ENCODE assay signal across 13 cellular contexts in the genomic region with DNA sequence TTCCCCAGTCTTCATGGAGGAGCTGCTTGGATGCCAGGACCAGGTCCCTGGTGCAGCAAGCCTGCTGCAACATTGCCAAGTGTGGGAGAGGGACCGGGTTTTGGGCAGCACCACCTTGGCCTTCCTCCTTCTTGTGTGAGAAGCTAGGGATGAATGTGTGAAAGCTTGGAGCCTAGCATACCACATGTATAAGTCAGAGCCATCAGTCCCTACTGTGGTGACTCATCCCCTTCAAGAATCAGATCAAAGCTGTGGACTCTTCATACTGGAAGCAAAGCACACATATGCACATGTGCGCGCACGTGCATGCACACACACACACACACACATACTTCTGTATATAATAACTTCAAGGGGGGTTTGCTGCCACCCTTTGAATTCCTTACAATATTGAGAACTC.
DNase-seq lines count a peak whose midpoint lies in the region; ATAC-seq, FAIRE-seq and TF ChIP-seq lines count a peak whose summit lies in the region.
"Had no signal": no experiment of that assay in that cellular context is flagged by ENCODE, and none has a peak within 500 bp of the region (broad histone marks: within the 10 kb centered on the region; RNA-seq: fewer than 3 reads in every experiment).

No MANE protein-coding gene starts in this region.

- H3K4me1 Mint-ChIP-seq in immature natural killer cell = no peaks in the 10 kb centered on the region
- H3K4me1 Mint-ChIP-seq: CD8-positive, alpha-beta memory T cell had no signal

- no peaks in the 10 kb centered on the region for H4K20me1 ChIP-seq in HepG2 (ENCODE audit: insufficient read depth, low read length)

- CTCF ChIA-PET in HepG2 (lab: Yijun Ruan, JAX; ENCODE audit: low intra/inter-chr PET ratio, low total read pairs) = no interaction called here

- H3K27me3 ChIP-seq in bronchial epithelial cell (ENCODE audit: control insufficient read depth, insufficient read depth, low read length) = no peaks in the 10 kb centered on the region
- no peaks in the 10 kb centered on the region for H3K27me3 ChIP-seq in HepG2 (ENCODE audit: control insufficient read depth in 1 of 2, insufficient read depth in 2 of 2, low read length in 2 of 2)

- H3K4me1 ChIP-seq in HepG2 (ENCODE audit: insufficient read depth, low read length) = peaks cover 52% of the 10 kb centered on the region

- no peak overlapping the region for H3K9ac ChIP-seq in HepG2 (ENCODE audit: insufficient read depth, low read depth, low read length)

- in situ Hi-C loops in HepG2 (cut with HindIII; ENCODE audit: extremely low pct_ligation_motif_present, low pct_unique_long_range_greater_than_20kb) = no loop called here

- TF ChIP-seq CTCF in AG09319 (IDR thresholded peaks at IDR 0.05; ENCODE audit: low read depth, low read length) = no peak
- no peak for TF ChIP-seq CTCF in bronchial epithelial cell (IDR thresholded peaks at IDR 0.05; ENCODE audit: insufficient read depth, low read length, severe bottlenecking)
- TF ChIP-seq CTCF in HepG2 (CRISPR knock-in tag; IDR thresholded peaks at IDR 0.05) = no peak
- TF ChIP-seq CTCF in D721Med (IDR thresholded peaks at IDR 0.05; ENCODE audit: insufficient read depth, missing control alignments) = no peak

- no peak overlapping the region for H3K27ac Mint-ChIP-seq in immature natural killer cell
- H3K27ac Mint-ChIP-seq: CD8-positive, alpha-beta memory T cell had no signal

- no peaks in the 10 kb centered on the region for H3K79me2 ChIP-seq in HepG2 (ENCODE audit: insufficient read depth, low read length)

- BruUV-seq in HepG2 (replicated peaks; lab: Mats Ljungman, UMichigan) = no TSS peak

- H3K9me3 Mint-ChIP-seq in immature natural killer cell = peaks cover 0 to 2% (median 0%) of the 10 kb centered on the region in 6 donors
- H3K9me3 Mint-ChIP-seq: CD8-positive, alpha-beta memory T cell had no signal

- TF ChIP-seq POLR2A in HepG2 (IDR thresholded peaks at IDR 0.05; ENCODE audit: insufficient read depth in 1 of 2, low read depth in 2 of 2, low read length in 2 of 2) = no peak

- no peaks in the 10 kb centered on the region for H3K36me3 Mint-ChIP-seq in immature natural killer cell
- H3K36me3 Mint-ChIP-seq: brain; CD8-positive, alpha-beta memory T cell had no signal

- peak; percentile 49 for DNase-seq in AG09319 (ENCODE audit: extremely low read depth, low read depth)
- peak; percentile 56 for DNase-seq in LHCN-M2 (ENCODE audit: low read depth)
- peak; percentile 81 for DNase-seq in bronchial epithelial cell (ENCODE audit: low read depth)
- DNase-seq in HepG2 (ENCODE audit: low spot score) = peak; percentile 54
- no peak for DNase-seq in D721Med (ENCODE audit: insufficient read length, low spot score)
- no peak for DNase-seq in immature natural killer cell
- no peak for DNase-seq in C1 segment of cervical spinal cord (lab: John Stamatoyannopoulos, UW)
- DNase-seq: activated CD8-positive, alpha-beta memory T cell treated with anti-CD3 and anti-CD28 coated beads, Interleukin-2, amount 50 U/mL, for 4 hours; CD8-positive, alpha-beta memory T cell; substantia nigra had no signal

- H3K9me3 ChIP-seq in HepG2 (ENCODE audit: low read length) = no peaks in the 10 kb centered on the region

- no peak overlapping the region for H3K4me3 Mint-ChIP-seq in immature natural killer cell
- H3K4me3 Mint-ChIP-seq: brain; CD8-positive, alpha-beta memory T cell had no signal

- no peak overlapping the region for H2AFZ ChIP-seq in HepG2 (ENCODE audit: low read length)

- peak; percentile 79 for FAIRE-seq in bronchial epithelial cell (lab: Jason Lieb, UNC)
- no peak for FAIRE-seq in HepG2 (lab: Jason Lieb, UNC)
- FAIRE-seq in D721Med (lab: Jason Lieb, UNC) = no peak
- FAIRE-seq: GM12891 had no signal

- intact Hi-C loops in HepG2 (cut with micrococcal nuclease; ENCODE audit: unreplicated experiment) = no loop called here

- 0 out of 4 replicates have a peak, but pooled peaks of 1 of the 2 experiments have one; percentile 22 for TF ChIP-seq EP300 in HepG2 (IDR thresholded peaks at IDR 0.05; ENCODE audit: low read depth in 2 of 2, low read length in 2 of 2)
- TF ChIP-seq EP300 in HepG2 (CRISPR knock-in tag; IDR thresholded peaks at IDR 0.05; ENCODE audit: borderline replicate concordance) = no peak

- H3K27ac ChIP-seq in HepG2 (ENCODE audit: extremely low read length, insufficient read depth, low read length) = no peak overlapping the region

- ATAC-seq in HepG2 (peak; percentile 37; the same call in 1 of the 3 replicates), GM18517 (IDR thresholded peaks at IDR 0.05; ENCODE audit: unreplicated experiment) (no peak)

- no peak overlapping the region for H3K4me2 ChIP-seq in HepG2 (ENCODE audit: low read depth, low read length)

- WGBS in HepG2 (ENCODE audit: low lambda C conversion rate) = 90% methylated on average over 4 of the region's 4 CpGs

- peaks cover 0 to 5% (median 0%) of the 10 kb centered on the region in 3 donors for H3K27me3 Mint-ChIP-seq in immature natural killer cell (ENCODE audit: low read depth in 3 of 3)
- H3K27me3 Mint-ChIP-seq: brain; CD8-positive, alpha-beta memory T cell had no signal

- H3K4me3 ChIP-seq in bronchial epithelial cell (ENCODE audit: low read depth, low read length) (no peak overlapping the region), HepG2 (replicated peaks in 1 of 3; ENCODE audit: insufficient read depth in 1 of 3, low read depth in 2 of 3, low read length in 3 of 3) (no peak overlapping the region)

- POLR2A ChIA-PET in HepG2 (lab: Yijun Ruan, JAX) = interaction anchor here (1.1 to 1.2 kb wide), 2 partner anchors 190 to 557 kb away, joined by 3 read pairs; a partner anchor contains a TSS

- TF ChIP-seq RAD21 in HepG2 (CRISPR knock-in tag; IDR thresholded peaks at IDR 0.05) = no peak

- H3K36me3 ChIP-seq in bronchial epithelial cell (ENCODE audit: control insufficient read depth, insufficient read depth, low read length) = no peaks in the 10 kb centered on the region
- H3K36me3 ChIP-seq in HepG2 (replicated peaks in 1 of 2; ENCODE audit: control insufficient read depth in 1 of 2, insufficient read depth in 2 of 2, low read length in 2 of 2) = no peaks in the 10 kb centered on the region

TF ChIP-seq in HepG2, 621 proteins besides CTCF, POLR2A, EP300 and RAD21 (continues in another document):
- TF ChIP-seq TBL1XR1 (IDR thresholded peaks at IDR 0.05; ENCODE audit: borderline replicate concordance, low read length, partially characterized antibody) (no peak), ARNTL (CRISPR knock-in tag; IDR thresholded peaks at IDR 0.05) (no peak), FOSL2 (CRISPR knock-in tag; IDR thresholded peaks at IDR 0.05) (peak; percentile 82), ZNF20 (CRISPR knock-in tag; IDR thresholded peaks at IDR 0.05) (no peak), POLR2AphosphoS5 (IDR thresholded peaks at IDR 0.05; ENCODE audit: low read depth, low read length) (no peak), FOSL1 (CRISPR knock-in tag; IDR thresholded peaks at IDR 0.05; ENCODE audit: borderline replicate concordance) (peak; percentile 35; the same call in 1 of the 2 replicates), ZC3H13 (CRISPR knock-in tag; IDR thresholded peaks at IDR 0.05) (no peak), BRD4 (CRISPR knock-in tag; IDR thresholded peaks at IDR 0.05) (no peak), ZNF234 (CRISPR knock-in tag; conservative IDR thresholded peaks at IDR 0.05) (no peak), TCF7 (IDR thresholded peaks at IDR 0.05; ENCODE audit: low read depth) (peak; percentile 39; the same call in 1 of the 2 replicates), NR2F1 (CRISPR knock-in tag; IDR thresholded peaks at IDR 0.05) (no peak), FOXP1 (IDR thresholded peaks at IDR 0.05) (no peak), FOXP1 (CRISPR knock-in tag; IDR thresholded peaks at IDR 0.05) (no peak)
- TF ChIP-seq, protein P1, sequence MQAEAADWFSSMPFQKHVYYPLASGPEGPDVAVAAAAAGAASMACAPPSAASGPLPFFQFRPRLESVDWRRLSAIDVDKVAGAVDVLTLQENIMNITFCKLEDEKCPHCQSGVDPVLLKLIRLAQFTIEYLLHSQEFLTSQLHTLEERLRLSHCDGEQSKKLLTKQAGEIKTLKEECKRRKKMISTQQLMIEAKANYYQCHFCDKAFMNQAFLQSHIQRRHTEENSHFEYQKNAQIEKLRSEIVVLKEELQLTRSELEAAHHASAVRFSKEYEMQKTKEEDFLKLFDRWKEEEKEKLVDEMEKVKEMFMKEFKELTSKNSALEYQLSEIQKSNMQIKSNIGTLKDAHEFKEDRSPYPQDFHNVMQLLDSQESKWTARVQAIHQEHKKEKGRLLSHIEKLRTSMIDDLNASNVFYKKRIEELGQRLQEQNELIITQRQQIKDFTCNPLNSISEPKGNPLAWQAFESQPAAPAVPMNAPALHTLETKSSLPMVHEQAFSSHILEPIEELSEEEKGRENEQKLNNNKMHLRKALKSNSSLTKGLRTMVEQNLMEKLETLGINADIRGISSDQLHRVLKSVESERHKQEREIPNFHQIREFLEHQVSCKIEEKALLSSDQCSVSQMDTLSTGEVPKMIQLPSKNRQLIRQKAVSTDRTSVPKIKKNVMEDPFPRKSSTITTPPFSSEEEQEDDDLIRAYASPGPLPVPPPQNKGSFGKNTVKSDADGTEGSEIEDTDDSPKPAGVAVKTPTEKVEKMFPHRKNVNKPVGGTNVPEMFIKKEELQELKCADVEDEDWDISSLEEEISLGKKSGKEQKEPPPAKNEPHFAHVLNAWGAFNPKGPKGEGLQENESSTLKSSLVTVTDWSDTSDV (CRISPR knock-in tag; IDR thresholded peaks at IDR 0.05) = no peak
- TF ChIP-seq, protein P2, sequence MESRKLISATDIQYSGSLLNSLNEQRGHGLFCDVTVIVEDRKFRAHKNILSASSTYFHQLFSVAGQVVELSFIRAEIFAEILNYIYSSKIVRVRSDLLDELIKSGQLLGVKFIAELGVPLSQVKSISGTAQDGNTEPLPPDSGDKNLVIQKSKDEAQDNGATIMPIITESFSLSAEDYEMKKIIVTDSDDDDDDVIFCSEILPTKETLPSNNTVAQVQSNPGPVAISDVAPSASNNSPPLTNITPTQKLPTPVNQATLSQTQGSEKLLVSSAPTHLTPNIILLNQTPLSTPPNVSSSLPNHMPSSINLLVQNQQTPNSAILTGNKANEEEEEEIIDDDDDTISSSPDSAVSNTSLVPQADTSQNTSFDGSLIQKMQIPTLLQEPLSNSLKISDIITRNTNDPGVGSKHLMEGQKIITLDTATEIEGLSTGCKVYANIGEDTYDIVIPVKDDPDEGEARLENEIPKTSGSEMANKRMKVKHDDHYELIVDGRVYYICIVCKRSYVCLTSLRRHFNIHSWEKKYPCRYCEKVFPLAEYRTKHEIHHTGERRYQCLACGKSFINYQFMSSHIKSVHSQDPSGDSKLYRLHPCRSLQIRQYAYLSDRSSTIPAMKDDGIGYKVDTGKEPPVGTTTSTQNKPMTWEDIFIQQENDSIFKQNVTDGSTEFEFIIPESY (CRISPR knock-in tag; IDR thresholded peaks at IDR 0.05) = peak; percentile 39; the same call in 1 of the 2 replicates
- TF ChIP-seq, protein P3, sequence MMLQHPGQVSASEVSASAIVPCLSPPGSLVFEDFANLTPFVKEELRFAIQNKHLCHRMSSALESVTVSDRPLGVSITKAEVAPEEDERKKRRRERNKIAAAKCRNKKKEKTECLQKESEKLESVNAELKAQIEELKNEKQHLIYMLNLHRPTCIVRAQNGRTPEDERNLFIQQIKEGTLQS (CRISPR knock-in tag; IDR thresholded peaks at IDR 0.05) = no peak

Comparison
In these comparisons a context has a peak if more than half of its experiments do, and no peak if none do; other contexts are left out.
1. DNase-seq: peak in AG09319 (single experiment), LHCN-M2 (single experiment), bronchial epithelial cell (single experiment) and HepG2 (single experiment); none in D721Med (single experiment), immature natural killer cell (0 of 3) and C1 segment of cervical spinal cord (0 of 14).